In genomic region chr1:40630488-40631223, GRCh38 we compare ENCODE assay signal across 1 cellular context.
TF ChIP-seq lines count a peak whose summit lies in the region.

No MANE protein-coding gene starts in this region.

TF ChIP-seq in GM12878, 131 proteins besides CTCF, POLR2A, EP300 and RAD21 (continued from another document):
- TF ChIP-seq SMC3 (IDR thresholded peaks at IDR 0.05; ENCODE audit: borderline replicate concordance, low read length) (peak; percentile 52; the same call in 1 of the 2 replicates), SUPT20H (IDR thresholded peaks at IDR 0.05; ENCODE audit: borderline replicate concordance, control insufficient read depth, low read depth, low read length) (no peak), WRNIP1 (IDR thresholded peaks at IDR 0.05; ENCODE audit: borderline replicate concordance, low read depth, low read length) (no peak)
